ENCODE assay signal across 23 cellular contexts in the genomic region with DNA sequence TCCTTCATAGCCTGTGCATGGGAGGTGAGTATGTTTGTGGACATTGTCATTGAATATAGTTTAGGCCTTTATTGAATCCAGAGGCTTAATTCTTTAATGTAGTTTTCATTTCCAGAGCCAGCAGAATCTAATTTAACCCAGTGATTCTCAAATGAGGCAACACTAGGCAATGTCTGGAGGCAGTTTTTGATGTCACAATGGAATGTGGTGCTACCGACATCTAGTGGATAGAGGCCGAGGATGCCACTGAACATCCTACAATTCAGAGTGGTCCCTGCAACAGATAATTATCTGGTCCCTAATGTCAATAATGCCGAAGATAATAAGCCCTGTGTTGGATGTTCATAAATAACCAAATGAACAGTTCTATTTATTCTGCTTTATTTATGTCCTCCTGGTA.
DNase-seq lines count a peak whose midpoint lies in the region; ATAC-seq, FAIRE-seq and TF ChIP-seq lines count a peak whose summit lies in the region.
"Had no signal": no experiment of that assay in that cellular context is flagged by ENCODE, and none has a peak within 500 bp of the region (broad histone marks: within the 10 kb centered on the region; RNA-seq: fewer than 3 reads in every experiment).

No MANE protein-coding gene starts in this region.

- H3K4me2 ChIP-seq in HepG2 (ENCODE audit: low read depth, low read length) = no peak overlapping the region
- H3K4me2 ChIP-seq: hepatocyte had no signal

- no peak for TF ChIP-seq RAD21 in HepG2 (CRISPR knock-in tag; IDR thresholded peaks at IDR 0.05)

- intact Hi-C loops in HepG2 (cut with micrococcal nuclease; ENCODE audit: unreplicated experiment) = no loop called here
- intact Hi-C loops in right lobe of liver (cut with DNase I) = no loop called here
- intact Hi-C loops in upper lobe of right lung (cut with DNase I) = no loop called here
- intact Hi-C loops in transverse colon (cut with DNase I; ENCODE audit: low total_unique reads) = no loop called here
- intact Hi-C loops in gastrocnemius medialis (cut with DNase I; ENCODE audit: low total_unique reads) = no loop called here

- FAIRE-seq in HepG2 (lab: Jason Lieb, UNC) = peak; percentile 63
- FAIRE-seq: HTR-8/SVneo had no signal

- H3K9me3 ChIP-seq in HepG2 (ENCODE audit: low read length) (no peaks in the 10 kb centered on the region), right lobe of liver (no peaks in the 10 kb centered on the region), NT2/D1 (ENCODE audit: insufficient read depth, low read length) (no peaks in the 10 kb centered on the region), upper lobe of right lung (no peaks in the 10 kb centered on the region), transverse colon (no peaks in the 10 kb centered on the region), gastrocnemius medialis (no peaks in the 10 kb centered on the region)
- H3K9me3 ChIP-seq: tibial nerve had no signal

- H3K79me2 ChIP-seq in HepG2 (ENCODE audit: insufficient read depth, low read length) = no peaks in the 10 kb centered on the region
- H3K79me2 ChIP-seq: hepatocyte had no signal

- DNase-seq in HepG2 (ENCODE audit: low spot score) (peak; percentile 1), right lobe of liver (no peak), NT2/D1 (ENCODE audit: low read depth, low spot score) (peak; percentile 2), iPS-NIHi11 (ENCODE audit: low spot score) (peak; percentile 30), upper lobe of right lung (no peak), transverse colon (no peak), NAMALWA (ENCODE audit: low spot score) (no peak), gastrocnemius medialis (no peak)
- DNase-seq: activated CD4-positive, alpha-beta T cell treated with anti-CD3 and anti-CD28 coated beads, Interleukin-2, amount 10 ng/mL, durations not matched to agents 7 days and 5 days; activated CD8-positive, alpha-beta memory T cell treated with anti-CD3 and anti-CD28 coated beads, Interleukin-2, amount 50 U/mL, for 4 hours; activated naive CD8-positive, alpha-beta T cell treated with anti-CD3 and anti-CD28 coated beads, Interleukin-2, amount 10 ng/mL, durations not matched to agents 7 days and 5 days; AML-193; cerebellar nuclear complex; foreskin fibroblast; islet precursor cell; Karpas-422; naive B cell; NCI-H1092; NCI-H187 treated with DMSO at 0.1 percent for 48 hours; NCI-H345 had no signal

- no peaks in the 10 kb centered on the region for H3K27me3 ChIP-seq in HepG2 (ENCODE audit: control insufficient read depth in 1 of 2, insufficient read depth in 2 of 2, low read length in 2 of 2)
- H3K27me3 ChIP-seq in right lobe of liver = no peaks in the 10 kb centered on the region
- H3K27me3 ChIP-seq in NT2/D1 (ENCODE audit: insufficient read depth, insufficient read length) = no peaks in the 10 kb centered on the region
- H3K27me3 ChIP-seq in upper lobe of right lung = no peaks in the 10 kb centered on the region
- H3K27me3 ChIP-seq in transverse colon = no peaks in the 10 kb centered on the region
- no peaks in the 10 kb centered on the region for H3K27me3 ChIP-seq in gastrocnemius medialis
- H3K27me3 ChIP-seq: hepatocyte, tibial nerve had no signal

- TF ChIP-seq CTCF in HepG2 (CRISPR knock-in tag; IDR thresholded peaks at IDR 0.05) (peak; percentile 47), right lobe of liver (IDR thresholded peaks at IDR 0.05) (no peak), upper lobe of right lung (IDR thresholded peaks at IDR 0.05) (peak; percentile 21), transverse colon (IDR thresholded peaks at IDR 0.05) (no peak), gastrocnemius medialis (IDR thresholded peaks at IDR 0.05 in 4 of 5, conservative IDR thresholded peaks at IDR 0.05 in 1 of 5) (no peak)

- H3K9ac ChIP-seq in HepG2 (ENCODE audit: insufficient read depth, low read depth, low read length) = no peak overlapping the region
- no peak overlapping the region for H3K9ac ChIP-seq in NT2/D1 (ENCODE audit: insufficient read length, low read depth)

- no peaks in the 10 kb centered on the region for H3K36me3 ChIP-seq in HepG2 (replicated peaks in 1 of 2; ENCODE audit: control insufficient read depth in 1 of 2, insufficient read depth in 2 of 2, low read length in 2 of 2)
- H3K36me3 ChIP-seq in right lobe of liver = no peaks in the 10 kb centered on the region
- H3K36me3 ChIP-seq in NT2/D1 (ENCODE audit: insufficient read depth, insufficient read length, low read length) = no peaks in the 10 kb centered on the region
- H3K36me3 ChIP-seq in upper lobe of right lung = no peaks in the 10 kb centered on the region
- no peaks in the 10 kb centered on the region for H3K36me3 ChIP-seq in transverse colon
- no peaks in the 10 kb centered on the region for H3K36me3 ChIP-seq in gastrocnemius medialis
- H3K36me3 ChIP-seq: tibial nerve had no signal

- H4K20me1 ChIP-seq in HepG2 (ENCODE audit: insufficient read depth, low read length) = no peaks in the 10 kb centered on the region

- no peak for TF ChIP-seq EP300 in HepG2 (IDR thresholded peaks at IDR 0.05; ENCODE audit: low read depth in 2 of 2, low read length in 2 of 2)
- TF ChIP-seq EP300 in HepG2 (CRISPR knock-in tag; IDR thresholded peaks at IDR 0.05; ENCODE audit: borderline replicate concordance) = no peak
- no peak for TF ChIP-seq EP300 in transverse colon (IDR thresholded peaks at IDR 0.05; ENCODE audit: low read depth)

- CTCF ChIA-PET in HepG2 (lab: Yijun Ruan, JAX; ENCODE audit: low intra/inter-chr PET ratio, low total read pairs) = no interaction called here

- H3K4me1 ChIP-seq in HepG2 (ENCODE audit: insufficient read depth, low read length) (no peaks in the 10 kb centered on the region), right lobe of liver (no peaks in the 10 kb centered on the region), NT2/D1 (ENCODE audit: insufficient read depth, insufficient read length) (no peaks in the 10 kb centered on the region), upper lobe of right lung (no peaks in the 10 kb centered on the region), transverse colon (no peaks in the 10 kb centered on the region), gastrocnemius medialis (no peaks in the 10 kb centered on the region)
- H3K4me1 ChIP-seq: tibial nerve had no signal

- H3K27ac ChIP-seq in HepG2 (ENCODE audit: extremely low read length, insufficient read depth, low read length) (no peak overlapping the region), right lobe of liver (no peak overlapping the region), upper lobe of right lung (no peak overlapping the region), transverse colon (no peak overlapping the region), gastrocnemius medialis (no peak overlapping the region)
- H3K27ac ChIP-seq: hepatocyte, tibial nerve had no signal

- H3K4me3 ChIP-seq in HepG2 (replicated peaks in 1 of 3; ENCODE audit: insufficient read depth in 1 of 3, low read depth in 2 of 3, low read length in 3 of 3) (no peak overlapping the region), right lobe of liver (no peak overlapping the region), NT2/D1 (ENCODE audit: insufficient read length, low read depth) (no peak overlapping the region), upper lobe of right lung (no peak overlapping the region), transverse colon (no peak overlapping the region), gastrocnemius medialis (no peak overlapping the region)
- H3K4me3 ChIP-seq: hepatocyte, tibial nerve had no signal

- POLR2A ChIA-PET in HepG2 (lab: Yijun Ruan, JAX) = no interaction called here

- peak; percentile 57 for ATAC-seq in HepG2
- no peak for ATAC-seq in right lobe of liver
- no peak for ATAC-seq in upper lobe of right lung
- ATAC-seq in gastrocnemius medialis = no peak

- no peak for TF ChIP-seq POLR2A in HepG2 (IDR thresholded peaks at IDR 0.05; ENCODE audit: insufficient read depth in 1 of 2, low read depth in 2 of 2, low read length in 2 of 2)
- TF ChIP-seq POLR2A in right lobe of liver (IDR thresholded peaks at IDR 0.05) = no peak
- no peak for TF ChIP-seq POLR2A in transverse colon (IDR thresholded peaks at IDR 0.05)
- TF ChIP-seq POLR2A in gastrocnemius medialis (IDR thresholded peaks at IDR 0.05) = no peak

- WGBS in HepG2 (ENCODE audit: low lambda C conversion rate) = 0% methylated on average over 1 of the region's 3 CpGs
- WGBS in right lobe of liver (ENCODE audit: insufficient coverage, low coverage, low lambda C conversion rate, missing lambda C conversion rate) = no CpG with 5 or more reads among the region's 3 CpGs
- WGBS in transverse colon (ENCODE audit: low coverage in 1 of 2), 2 donors = no CpG with 5 or more reads among the region's 3 CpGs

- BruUV-seq in HepG2 (replicated peaks; lab: Mats Ljungman, UMichigan) = no TSS peak

- H2AFZ ChIP-seq in HepG2 (ENCODE audit: low read length) = no peak overlapping the region
- H2AFZ ChIP-seq: hepatocyte had no signal

- in situ Hi-C loops in HepG2 (cut with HindIII; ENCODE audit: extremely low pct_ligation_motif_present, low pct_unique_long_range_greater_than_20kb) (no loop called here), transverse colon (cut with MboI; ENCODE audit: low pct_ligation_motif_present in 1 of 4, low pct_unique_long_range_greater_than_20kb in 1 of 4, low sequenced_read_pairs in 3 of 4) (no loop called here), gastrocnemius medialis (cut with MboI; ENCODE audit: low sequenced_read_pairs in 4 of 4) (no loop called here)

TF ChIP-seq in HepG2, 621 proteins besides CTCF, POLR2A, EP300 and RAD21:
- TF ChIP-seq STAG1 (CRISPR knock-in tag; IDR thresholded peaks at IDR 0.05) = peak; percentile 66
- TF ChIP-seq ZNF260 (CRISPR knock-in tag; IDR thresholded peaks at IDR 0.05; ENCODE audit: borderline replicate concordance, low read depth) = no peak

Comparison
In these comparisons a context has a peak if more than half of its experiments do, and no peak if none do; other contexts are left out.
1. DNase-seq: peak in HepG2 (single experiment), NT2/D1 (single experiment) and iPS-NIHi11 (single experiment); none in right lobe of liver (0 of 3), upper lobe of right lung (single experiment), transverse colon (single experiment), NAMALWA (single experiment) and gastrocnemius medialis (0 of 2).
2. CTCF ChIP-seq: peak in HepG2 (single experiment) and upper lobe of right lung (single experiment); none in right lobe of liver (0 of 4), transverse colon (0 of 5) and gastrocnemius medialis (0 of 5).